In the genomic region with DNA sequence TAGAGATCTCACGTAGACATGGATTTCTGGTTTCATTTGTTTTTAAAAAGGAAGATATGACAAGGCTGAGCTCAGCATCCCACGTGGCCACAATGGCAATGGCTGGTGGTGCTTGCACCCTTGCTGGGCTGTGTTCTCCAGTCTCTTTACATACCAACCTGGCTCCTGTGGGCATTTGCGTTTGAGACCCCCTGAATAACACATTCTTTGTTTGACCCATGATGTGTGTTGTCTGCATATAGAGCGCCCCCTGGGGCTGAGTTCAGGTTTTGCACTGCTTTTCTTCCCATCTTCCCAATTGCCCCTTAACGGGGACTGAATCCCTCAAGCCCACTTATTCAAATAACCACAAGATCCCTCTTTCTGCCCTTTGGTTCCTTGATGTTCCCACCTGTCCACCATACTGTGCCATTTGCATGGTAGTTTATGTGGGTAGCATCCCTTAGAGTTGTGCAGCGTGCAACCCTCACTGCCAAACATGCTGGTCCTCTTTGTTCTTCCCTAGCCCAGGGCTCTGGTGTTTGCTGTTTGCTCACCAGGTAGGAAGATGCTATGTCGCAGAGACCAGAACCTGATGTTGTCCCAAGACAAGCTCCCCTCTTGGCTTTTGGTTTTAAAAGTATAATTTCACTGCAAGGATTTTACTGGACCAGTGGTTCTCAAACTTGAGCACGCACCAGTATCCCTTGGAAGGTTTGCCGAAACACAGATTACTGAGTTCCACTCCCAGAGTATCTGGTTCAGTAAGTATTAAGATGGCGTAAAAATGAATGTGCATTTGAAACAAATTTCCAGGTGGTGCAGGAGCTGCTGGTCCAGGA, we compare ENCODE assay signal across 8 cellular contexts. TPM values are rescaled to one million over a fixed set of nuclear protein-coding genes. Genes with fewer than 3 reads are reported as not detected.
DNase-seq lines count a peak whose midpoint lies in the region; ATAC-seq, FAIRE-seq and TF ChIP-seq lines count a peak whose summit lies in the region.

No MANE protein-coding gene starts in this region.

- H3K9me3 Mint-ChIP-seq in naive B cell, result peaks cover 0 to under 1% (median 0%) of the 10 kb centered on the region in 7 donors
- peaks cover 3 to 4% of the 10 kb centered on the region in 2 donors for H3K9me3 Mint-ChIP-seq in stimulated activated naive B cell treated with anti-CD40 and anti-IgM and Interleukin-4, amounts not matched to agents 10 μg/mL and 1 μg/mL and 100 μg/mL, for 72 hours

- no peaks in the 10 kb centered on the region for H3K36me3 ChIP-seq in bronchial epithelial cell (ENCODE audit: control insufficient read depth, insufficient read depth, low read length)

- peak overlapping the region in 2 of 6 donors; percentile 26 to 40 for H3K27ac Mint-ChIP-seq in naive B cell
- H3K27ac Mint-ChIP-seq in stimulated activated naive B cell treated with anti-CD40 and anti-IgM and Interleukin-4, amounts not matched to agents 10 μg/mL and 1 μg/mL and 100 μg/mL, for 72 hours, result no peak overlapping the region

- TF ChIP-seq CTCF in GM12875 (IDR thresholded peaks at IDR 0.05; ENCODE audit: borderline replicate concordance, insufficient read depth, low read depth, low read length), result peak; percentile 84
- TF ChIP-seq CTCF in bronchial epithelial cell (IDR thresholded peaks at IDR 0.05; ENCODE audit: insufficient read depth, low read length, severe bottlenecking), result peak; percentile 88

- FAIRE-seq in bronchial epithelial cell (lab: Jason Lieb, UNC), result no peak

- no peaks in the 10 kb centered on the region for H3K36me3 Mint-ChIP-seq in naive B cell
- H3K36me3 Mint-ChIP-seq in stimulated activated naive B cell treated with anti-CD40 and anti-IgM and Interleukin-4, amounts not matched to agents 10 μg/mL and 1 μg/mL and 100 μg/mL, for 72 hours, result no peaks in the 10 kb centered on the region

- H3K4me3 Mint-ChIP-seq in naive B cell, result no peak overlapping the region
- no peak overlapping the region for H3K4me3 Mint-ChIP-seq in stimulated activated naive B cell treated with anti-CD40 and anti-IgM and Interleukin-4, amounts not matched to agents 10 μg/mL and 1 μg/mL and 100 μg/mL, for 72 hours

- H3K27me3 ChIP-seq in bronchial epithelial cell (ENCODE audit: control insufficient read depth, insufficient read depth, low read length), result no peaks in the 10 kb centered on the region

- ATAC-seq in SK-N-SH treated with all-trans-retinoic acid at 6 μM for 48 hours (peak; percentile 18; the same call in 1 of the 3 replicates), naive B cell (ENCODE audit: low read depth in 2 of 2) (no peak), HG03378 (IDR thresholded peaks at IDR 0.05; ENCODE audit: unreplicated experiment) (no peak), GM21717 (IDR thresholded peaks at IDR 0.05; ENCODE audit: unreplicated experiment) (no peak)
- no peak for ATAC-seq in stimulated activated naive B cell treated with anti-CD40 and anti-IgM and Interleukin-4, amounts not matched to agents 10 μg/mL and 1 μg/mL and 100 μg/mL, for 72 hours (replicated peaks)

- DNase-seq in A172 (ENCODE audit: low spot score), result peak; percentile 7
- peak; percentile 18 for DNase-seq in bronchial epithelial cell (ENCODE audit: low read depth)
- DNase-seq in naive B cell, result peak; percentile 18
- DNase-seq in stimulated activated naive B cell treated with anti-CD40 and anti-IgM and Interleukin-4, amounts not matched to agents 10 μg/mL and 1 μg/mL and 100 μg/mL, for 72 hours, result no peak

- H3K4me3 ChIP-seq in GM12875 (ENCODE audit: low read depth, low read length) (no peak overlapping the region), bronchial epithelial cell (ENCODE audit: low read depth, low read length) (no peak overlapping the region)

- H3K4me1 Mint-ChIP-seq in naive B cell, result no peaks in the 10 kb centered on the region
- H3K4me1 Mint-ChIP-seq in stimulated activated naive B cell treated with anti-CD40 and anti-IgM and Interleukin-4, amounts not matched to agents 10 μg/mL and 1 μg/mL and 100 μg/mL, for 72 hours, result no peaks in the 10 kb centered on the region

- peaks cover 5 to 42% (median 21%) of the 10 kb centered on the region in 3 donors for H3K27me3 Mint-ChIP-seq in naive B cell
- peaks cover 24 to 39% of the 10 kb centered on the region in 2 donors for H3K27me3 Mint-ChIP-seq in stimulated activated naive B cell treated with anti-CD40 and anti-IgM and Interleukin-4, amounts not matched to agents 10 μg/mL and 1 μg/mL and 100 μg/mL, for 72 hours

TF ChIP-seq in SK-N-SH treated with all-trans-retinoic acid at 6 μM for 48 hours, 23 proteins besides CTCF, POLR2A, EP300 and RAD21 (continues in another document):
- TF ChIP-seq CSDC2 (CRISPR knock-in tag; IDR thresholded peaks at IDR 0.05) (no peak), SNAI2 (CRISPR knock-in tag; IDR thresholded peaks at IDR 0.05) (no peak), ZNF70 (CRISPR knock-in tag; IDR thresholded peaks at IDR 0.05) (no peak), ZFP3 (CRISPR knock-in tag; IDR thresholded peaks at IDR 0.05) (no peak), ESRRG (CRISPR knock-in tag; IDR thresholded peaks at IDR 0.05) (no peak), ZC3H10 (CRISPR knock-in tag; IDR thresholded peaks at IDR 0.05) (no peak), ZNF8 (CRISPR knock-in tag; IDR thresholded peaks at IDR 0.05) (no peak), GLIS3 (CRISPR knock-in tag; IDR thresholded peaks at IDR 0.05) (no peak), TCF4 (CRISPR knock-in tag; IDR thresholded peaks at IDR 0.05; ENCODE audit: borderline replicate concordance) (no peak), ZNF565 (CRISPR knock-in tag; conservative IDR thresholded peaks at IDR 0.05; ENCODE audit: low read depth) (no peak), PPARA (CRISPR knock-in tag; IDR thresholded peaks at IDR 0.05; ENCODE audit: borderline replicate concordance) (no peak), OSR1 (CRISPR knock-in tag; IDR thresholded peaks at IDR 0.05) (no peak)
- TF ChIP-seq, protein P1, sequence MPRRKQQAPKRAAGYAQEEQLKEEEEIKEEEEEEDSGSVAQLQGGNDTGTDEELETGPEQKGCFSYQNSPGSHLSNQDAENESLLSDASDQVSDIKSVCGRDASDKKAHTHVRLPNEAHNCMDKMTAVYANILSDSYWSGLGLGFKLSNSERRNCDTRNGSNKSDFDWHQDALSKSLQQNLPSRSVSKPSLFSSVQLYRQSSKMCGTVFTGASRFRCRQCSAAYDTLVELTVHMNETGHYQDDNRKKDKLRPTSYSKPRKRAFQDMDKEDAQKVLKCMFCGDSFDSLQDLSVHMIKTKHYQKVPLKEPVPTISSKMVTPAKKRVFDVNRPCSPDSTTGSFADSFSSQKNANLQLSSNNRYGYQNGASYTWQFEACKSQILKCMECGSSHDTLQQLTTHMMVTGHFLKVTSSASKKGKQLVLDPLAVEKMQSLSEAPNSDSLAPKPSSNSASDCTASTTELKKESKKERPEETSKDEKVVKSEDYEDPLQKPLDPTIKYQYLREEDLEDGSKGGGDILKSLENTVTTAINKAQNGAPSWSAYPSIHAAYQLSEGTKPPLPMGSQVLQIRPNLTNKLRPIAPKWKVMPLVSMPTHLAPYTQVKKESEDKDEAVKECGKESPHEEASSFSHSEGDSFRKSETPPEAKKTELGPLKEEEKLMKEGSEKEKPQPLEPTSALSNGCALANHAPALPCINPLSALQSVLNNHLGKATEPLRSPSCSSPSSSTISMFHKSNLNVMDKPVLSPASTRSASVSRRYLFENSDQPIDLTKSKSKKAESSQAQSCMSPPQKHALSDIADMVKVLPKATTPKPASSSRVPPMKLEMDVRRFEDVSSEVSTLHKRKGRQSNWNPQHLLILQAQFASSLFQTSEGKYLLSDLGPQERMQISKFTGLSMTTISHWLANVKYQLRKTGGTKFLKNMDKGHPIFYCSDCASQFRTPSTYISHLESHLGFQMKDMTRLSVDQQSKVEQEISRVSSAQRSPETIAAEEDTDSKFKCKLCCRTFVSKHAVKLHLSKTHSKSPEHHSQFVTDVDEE (CRISPR knock-in tag; IDR thresholded peaks at IDR 0.05), result no peak
- TF ChIP-seq, protein P2, sequence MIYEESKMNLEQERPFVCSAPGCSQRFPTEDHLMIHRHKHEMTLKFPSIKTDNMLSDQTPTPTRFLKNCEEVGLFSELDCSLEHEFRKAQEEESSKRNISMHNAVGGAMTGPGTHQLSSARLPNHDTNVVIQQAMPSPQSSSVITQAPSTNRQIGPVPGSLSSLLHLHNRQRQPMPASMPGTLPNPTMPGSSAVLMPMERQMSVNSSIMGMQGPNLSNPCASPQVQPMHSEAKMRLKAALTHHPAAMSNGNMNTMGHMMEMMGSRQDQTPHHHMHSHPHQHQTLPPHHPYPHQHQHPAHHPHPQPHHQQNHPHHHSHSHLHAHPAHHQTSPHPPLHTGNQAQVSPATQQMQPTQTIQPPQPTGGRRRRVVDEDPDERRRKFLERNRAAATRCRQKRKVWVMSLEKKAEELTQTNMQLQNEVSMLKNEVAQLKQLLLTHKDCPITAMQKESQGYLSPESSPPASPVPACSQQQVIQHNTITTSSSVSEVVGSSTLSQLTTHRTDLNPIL (CRISPR knock-in tag; IDR thresholded peaks at IDR 0.05; ENCODE audit: low read depth), result no peak
- TF ChIP-seq, protein P3, sequence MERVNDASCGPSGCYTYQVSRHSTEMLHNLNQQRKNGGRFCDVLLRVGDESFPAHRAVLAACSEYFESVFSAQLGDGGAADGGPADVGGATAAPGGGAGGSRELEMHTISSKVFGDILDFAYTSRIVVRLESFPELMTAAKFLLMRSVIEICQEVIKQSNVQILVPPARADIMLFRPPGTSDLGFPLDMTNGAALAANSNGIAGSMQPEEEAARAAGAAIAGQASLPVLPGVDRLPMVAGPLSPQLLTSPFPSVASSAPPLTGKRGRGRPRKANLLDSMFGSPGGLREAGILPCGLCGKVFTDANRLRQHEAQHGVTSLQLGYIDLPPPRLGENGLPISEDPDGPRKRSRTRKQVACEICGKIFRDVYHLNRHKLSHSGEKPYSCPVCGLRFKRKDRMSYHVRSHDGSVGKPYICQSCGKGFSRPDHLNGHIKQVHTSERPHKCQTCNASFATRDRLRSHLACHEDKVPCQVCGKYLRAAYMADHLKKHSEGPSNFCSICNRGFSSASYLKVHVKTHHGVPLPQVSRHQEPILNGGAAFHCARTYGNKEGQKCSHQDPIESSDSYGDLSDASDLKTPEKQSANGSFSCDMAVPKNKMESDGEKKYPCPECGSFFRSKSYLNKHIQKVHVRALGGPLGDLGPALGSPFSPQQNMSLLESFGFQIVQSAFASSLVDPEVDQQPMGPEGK (CRISPR knock-in tag; IDR thresholded peaks at IDR 0.05; ENCODE audit: borderline replicate concordance), result no peak

RNA-seq across cellular contexts. Expression of a gene that starts 38.5 kb away (rescaled TPM):
- 0.10 and 0.14 TPM in 2 replicates for total RNA-seq in A172 (2014; rRNA removed; shearing (Covaris generic))
- total RNA-seq in bronchial epithelial cell, result under 0.01 TPM in 2 replicates
- under 1 TPM in 4 of 6 donors, not detected in 2; 0.01 to 0.36 (median 0.10) TPM for polyA plus RNA-seq in naive B cell (ENCODE audit: low read depth in 6 of 6)
